Comparison of ENCODE assay signal across 13 cellular contexts in the genomic region with DNA sequence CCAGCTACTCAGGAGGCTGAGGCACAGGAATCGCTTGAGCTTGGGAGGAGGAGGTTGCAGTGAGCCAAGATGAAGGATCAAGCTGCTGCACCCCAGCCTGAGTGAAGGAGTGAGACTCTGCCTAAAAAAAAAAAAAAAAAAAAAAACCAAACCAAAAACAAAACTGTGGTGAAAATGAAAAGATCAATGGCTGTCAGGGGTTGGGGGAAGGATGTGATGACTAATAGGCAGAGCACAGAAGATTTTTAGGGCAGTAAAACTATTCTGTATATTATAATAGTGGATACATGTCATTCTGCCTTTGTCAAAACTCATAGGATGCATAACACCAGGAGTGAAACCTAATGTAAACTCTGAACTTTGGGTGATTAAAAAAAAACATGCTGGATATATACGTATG.
DNase-seq lines count a peak whose midpoint lies in the region; ATAC-seq and TF ChIP-seq lines count a peak whose summit lies in the region.
"Had no signal": no experiment of that assay in that cellular context is flagged by ENCODE, and none has a peak within 500 bp of the region (broad histone marks: within the 10 kb centered on the region; RNA-seq: fewer than 3 reads in every experiment).

No MANE protein-coding gene starts in this region.

- ATAC-seq in GM18499 (IDR thresholded peaks at IDR 0.05; ENCODE audit: insufficient read depth, unreplicated experiment) (peak; percentile 84), GM18909 (IDR thresholded peaks at IDR 0.05; ENCODE audit: poor library complexity, unreplicated experiment) (peak; percentile 78), HG02642 (IDR thresholded peaks at IDR 0.05; ENCODE audit: poor library complexity, unreplicated experiment) (peak; percentile 51), HG03520 (IDR thresholded peaks at IDR 0.05; ENCODE audit: unreplicated experiment) (peak; percentile 80), left lung (no peak)
- ATAC-seq: HCT116, HepG2, right lobe of liver had no signal

- DNase-seq in UCSD-AML1 (lab: John Stamatoyannopoulos, UW; ENCODE audit: unreplicated experiment) (no peak), HK-2 (ENCODE audit: unreplicated experiment) (no peak), D341Med (ENCODE audit: low spot score) (no peak), left lung (no peak)
- DNase-seq: NCI-H446 treated with DMSO at 0.1 percent for 48 hours, right lobe of liver had no signal

- TF ChIP-seq CTCF in left lung (IDR thresholded peaks at IDR 0.05), result no peak

- H3K27ac ChIP-seq in left lung, result no peak overlapping the region
- H3K27ac ChIP-seq: epithelial cell of prostate, right lobe of liver had no signal

- H3K36me3 ChIP-seq in left lung, result no peaks in the 10 kb centered on the region
- H3K36me3 ChIP-seq: right lobe of liver had no signal

- H3K9me3 ChIP-seq in left lung, result no peaks in the 10 kb centered on the region
- H3K9me3 ChIP-seq: right lobe of liver had no signal

- H3K4me3 ChIP-seq in left lung, result no peak overlapping the region
- H3K4me3 ChIP-seq: right lobe of liver had no signal

- no peaks in the 10 kb centered on the region for H3K27me3 ChIP-seq in left lung
- H3K27me3 ChIP-seq: right lobe of liver had no signal

- H3K4me1 ChIP-seq in left lung, result no peaks in the 10 kb centered on the region

- intact Hi-C loops in left lung (cut with DNase I), result no loop called here
